6 cellular contexts compared by ENCODE assay signal in genomic region chr6:31958412-31958740, GRCh38. TPM values are rescaled to one million over a fixed set of nuclear protein-coding genes. Genes with fewer than 3 reads are reported as not detected.
A peak's percentile ranks its signal among the peaks of the same experiment; 100 is the strongest.
DNase-seq lines count a peak whose midpoint lies in the region; ATAC-seq, FAIRE-seq and TF ChIP-seq lines count a peak whose summit lies in the region.

No MANE protein-coding gene starts in this region.

- intact Hi-C loops in kidney (cut with DNase I) = no loop called here

- H3K4me3 ChIP-seq in SU-DHL-6 (ENCODE audit: insufficient read depth, low read length, poor library complexity, severe bottlenecking) (peak overlapping the region; percentile 82), kidney (ENCODE audit: low read length in 2 of 2) (peak overlapping the region; percentile 91 to 99)

- H3K9me3 ChIP-seq in SU-DHL-6 (ENCODE audit: insufficient read depth, low read length) (no peaks in the 10 kb centered on the region), kidney (ENCODE audit: control insufficient read depth in 1 of 2, low read length in 2 of 2) (no peaks in the 10 kb centered on the region)

- FAIRE-seq in kidney (lab: Jason Lieb, UNC) = no peak

- no peaks in the 10 kb centered on the region for H3F3A ChIP-seq in SU-DHL-6 (ENCODE audit: insufficient read depth)

- no peaks in the 10 kb centered on the region for H3K9me2 ChIP-seq in SU-DHL-6 (replicated peaks; ENCODE audit: insufficient read depth, low read length)

- H3K9ac ChIP-seq in SU-DHL-6 (ENCODE audit: low read length) = peak overlapping the region; percentile 79
- H3K9ac ChIP-seq in kidney (ENCODE audit: low read length in 2 of 2) = peak overlapping the region; percentile 85 to 96

- H3K27ac ChIP-seq in SU-DHL-6 (ENCODE audit: low read depth, low read length) (peak overlapping the region; percentile 4; the same call in 1 of the 2 replicates), kidney (ENCODE audit: low read depth in 2 of 2, low read length in 2 of 2) (peak overlapping the region; percentile 66 to 87)

- TF ChIP-seq CTCF in SU-DHL-6 (IDR thresholded peaks at IDR 0.05; ENCODE audit: insufficient read depth, low read length, poor library complexity, severe bottlenecking) (no peak), kidney (IDR thresholded peaks at IDR 0.05; ENCODE audit: borderline replicate concordance, extremely low read depth, insufficient read depth) (no peak)

- peak overlapping the region; percentile 36 for H2AFZ ChIP-seq in SU-DHL-6 (ENCODE audit: low read depth, low read length, severe bottlenecking)

- peak; percentile 74 for DNase-seq in kidney

- H3K79me2 ChIP-seq in SU-DHL-6 (ENCODE audit: insufficient read depth, low read length) = peaks cover 30% of the 10 kb centered on the region

- H3K27me3 ChIP-seq in SU-DHL-6 (ENCODE audit: low read length) = no peaks in the 10 kb centered on the region

- H3K36me3 ChIP-seq in SU-DHL-6 (ENCODE audit: low read length) (0 out of 2 replicates have a peak, but pooled peaks cover 5% of the 10 kb centered on the region), kidney (ENCODE audit: control insufficient read depth in 1 of 2, insufficient read depth in 2 of 2, low read length in 2 of 2) (peaks cover 41 to 60% of the 10 kb centered on the region in 2 donors)

- ATAC-seq in GM18907 (IDR thresholded peaks at IDR 0.05; ENCODE audit: unreplicated experiment) = peak; percentile 18
- ATAC-seq in HG02623 (IDR thresholded peaks at IDR 0.05; ENCODE audit: unreplicated experiment) = no peak
- ATAC-seq in GM18517 (IDR thresholded peaks at IDR 0.05; ENCODE audit: unreplicated experiment) = no peak
- ATAC-seq in HG02571 (IDR thresholded peaks at IDR 0.05; ENCODE audit: unreplicated experiment) = no peak

- H3K4me2 ChIP-seq in SU-DHL-6 (ENCODE audit: low read depth, low read length, poor library complexity, severe bottlenecking) = peak overlapping the region; percentile 68

- H4K20me1 ChIP-seq in SU-DHL-6 (ENCODE audit: low read depth, low read length) = no peaks in the 10 kb centered on the region

- H3K4me1 ChIP-seq in kidney (ENCODE audit: control insufficient read depth in 1 of 2, insufficient read depth in 1 of 2, low read depth in 1 of 2, low read length in 2 of 2) = peaks cover 13 to 16% of the 10 kb centered on the region in 2 donors

RNA-seq across cellular contexts. Expression of gene NELFE, which starts 0.4 kb away (rescaled TPM):
- 62.0 TPM for total RNA-seq in kidney
- polyA plus RNA-seq in kidney (ENCODE audit: insufficient read depth, low read depth, low replicate concordance) = 83.0 TPM

RNA-seq across cellular contexts. Expression of gene SKIC2, which starts 0.6 kb away (rescaled TPM):
- 67.8 TPM for total RNA-seq in kidney
- 55.0 TPM for polyA plus RNA-seq in kidney (ENCODE audit: insufficient read depth, low read depth, low replicate concordance)

RNA-seq across cellular contexts. Expression of gene CFB, which starts 12.5 kb away (rescaled TPM):
- 200 TPM for total RNA-seq in kidney
- 154 TPM for polyA plus RNA-seq in kidney (ENCODE audit: insufficient read depth, low read depth, low replicate concordance)

RNA-seq across cellular contexts. Expression of gene DXO, which starts 13.6 kb away (rescaled TPM):
- 21.3 TPM for total RNA-seq in kidney
- polyA plus RNA-seq in kidney (ENCODE audit: insufficient read depth, low read depth, low replicate concordance) = 26.0 TPM

RNA-seq across cellular contexts. Expression of gene C4A, which starts 23.5 kb away (rescaled TPM):
- total RNA-seq in kidney = 250 TPM
- polyA plus RNA-seq in kidney (ENCODE audit: insufficient read depth, low read depth, low replicate concordance) = 521 TPM
